Comparison of ENCODE assay signal across 9 cellular contexts in genomic region chr2:219684721-219685689, GRCh38. TPM values are rescaled to one million over a fixed set of nuclear protein-coding genes. Genes with fewer than 3 reads are reported as not detected.
A peak's percentile ranks its signal among the peaks of the same experiment; 100 is the strongest.
DNase-seq lines count a peak whose midpoint lies in the region; ATAC-seq and TF ChIP-seq lines count a peak whose summit lies in the region.
"Had no signal": no experiment of that assay in that cellular context is flagged by ENCODE, and none has a peak within 500 bp of the region (broad histone marks: within the 10 kb centered on the region; RNA-seq: fewer than 3 reads in every experiment).

No MANE protein-coding gene starts in this region.

- H3K4me3 ChIP-seq in ACC112 (ENCODE audit: low read depth, low read length) (peak overlapping the region; percentile 86), foreskin fibroblast (ENCODE audit: low read depth in 1 of 2, low read length in 2 of 2) (peak overlapping the region; percentile 46 to 60), trophoblast cell (ENCODE audit: low read depth, low read length) (no peak overlapping the region), uterus (peak overlapping the region; percentile 19 to 44)

- no peak overlapping the region for H3K23ac ChIP-seq in trophoblast cell (ENCODE audit: low read length)

- peak overlapping the region; percentile 74 for H2BK12ac ChIP-seq in trophoblast cell (ENCODE audit: low read length)

- no peak overlapping the region for H3K4me2 ChIP-seq in trophoblast cell (ENCODE audit: low read length)

- peaks cover 46% of the 10 kb centered on the region for H3K79me1 ChIP-seq in trophoblast cell (ENCODE audit: low read length)

- H2AFZ ChIP-seq in ACC112 (ENCODE audit: low read length, unreplicated experiment) (peak overlapping the region; percentile 92), trophoblast cell (ENCODE audit: insufficient read depth, low read length, poor library complexity) (peak overlapping the region; percentile 71)

- peak overlapping the region; percentile 60 for H3K4ac ChIP-seq in trophoblast cell (ENCODE audit: low read depth, low read length)

- peak overlapping the region; percentile 94 for H2AK5ac ChIP-seq in trophoblast cell (ENCODE audit: low read length)

- peak overlapping the region; percentile 56 for H4K12ac ChIP-seq in trophoblast cell (ENCODE audit: low read depth, low read length)

- DNase-seq in NCI-H2196 (lab: John Stamatoyannopoulos, UW; ENCODE audit: unreplicated experiment), result peak; percentile 74
- peak; percentile 19 for DNase-seq in activated T-cell treated with anti-CD3 and anti-CD28 coated beads for 1 hour (ENCODE audit: low read depth)
- peak; percentile 51 to 70 for DNase-seq in foreskin fibroblast
- DNase-seq in trophoblast cell, result peak; percentile 85 to 88
- DNase-seq in uterus, result peak; percentile 66 to 72

- H3K27ac ChIP-seq in ACC112 (ENCODE audit: low read depth, low read length) (peak overlapping the region; percentile 84), trophoblast cell (ENCODE audit: low read depth, low read length) (peak overlapping the region; percentile 60), uterus (peak overlapping the region; percentile 76 to 87)
- H3K27ac ChIP-seq: neutrophil had no signal

- peak overlapping the region; percentile 81 for H3K18ac ChIP-seq in trophoblast cell (ENCODE audit: low read length)

- H2BK120ac ChIP-seq in trophoblast cell (ENCODE audit: insufficient read depth, low read length, poor library complexity), result peak overlapping the region; percentile 87

- TF ChIP-seq POLR2A in uterus (IDR thresholded peaks at IDR 0.05), result peak in 1 of 2 donors; percentile 18

- H3K36me3 ChIP-seq in ACC112 (ENCODE audit: insufficient read depth, low read length) (no peaks in the 10 kb centered on the region), trophoblast cell (ENCODE audit: control insufficient read depth in 1 of 2, insufficient read depth in 2 of 2, low read length in 2 of 2) (no peaks in the 10 kb centered on the region), uterus (no peaks in the 10 kb centered on the region)
- H3K36me3 ChIP-seq: neutrophil had no signal

- H3K14ac ChIP-seq in trophoblast cell (ENCODE audit: low read length), result peak overlapping the region; percentile 84

- peak overlapping the region; percentile 96 for H4K91ac ChIP-seq in trophoblast cell (ENCODE audit: low read depth, low read length)

- WGBS in trophoblast cell (ENCODE audit: extremely low coverage, insufficient coverage, insufficient read length), result no CpG with 5 or more reads among the region's 18 CpGs

- intact Hi-C loops in uterus (cut with DNase I; ENCODE audit: low total_unique reads), result no loop called here

- ATAC-seq in GM18870 (IDR thresholded peaks at IDR 0.05; ENCODE audit: unreplicated experiment), result peak; percentile 91
- peak; percentile 96 for ATAC-seq in HG03039 (IDR thresholded peaks at IDR 0.05; ENCODE audit: unreplicated experiment)

- H3K27me3 ChIP-seq in ACC112 (ENCODE audit: insufficient read depth, low read length) (no peaks in the 10 kb centered on the region), trophoblast cell (ENCODE audit: insufficient read depth, low read length) (no peaks in the 10 kb centered on the region), uterus (no peaks in the 10 kb centered on the region)

- peak overlapping the region; percentile 24 for H4K8ac ChIP-seq in trophoblast cell (ENCODE audit: low read depth, low read length)

- no peaks in the 10 kb centered on the region for H3K9me3 ChIP-seq in trophoblast cell (ENCODE audit: insufficient read depth, low read depth, low read length)
- no peaks in the 10 kb centered on the region for H3K9me3 ChIP-seq in uterus
- H3K9me3 ChIP-seq: neutrophil had no signal

- H3K9ac ChIP-seq in trophoblast cell (ENCODE audit: low read length), result no peak overlapping the region

- no peaks in the 10 kb centered on the region for H3K79me2 ChIP-seq in ACC112 (ENCODE audit: control insufficient read depth, insufficient read depth, low read length, unreplicated experiment)
- H3K79me2 ChIP-seq in trophoblast cell (ENCODE audit: control insufficient read depth, insufficient read depth, low read length, poor library complexity), result peaks cover 4% of the 10 kb centered on the region

- H3K4me1 ChIP-seq in ACC112 (ENCODE audit: control insufficient read depth, insufficient read depth, low read length, unreplicated experiment) (peaks cover 30% of the 10 kb centered on the region), trophoblast cell (ENCODE audit: control insufficient read depth in 1 of 2, insufficient read depth in 2 of 2, low read length in 2 of 2) (peaks cover 25 to 28% of the 10 kb centered on the region in 2 experiments), uterus (no peaks in the 10 kb centered on the region)

- TF ChIP-seq CTCF in foreskin fibroblast (IDR thresholded peaks at IDR 0.05; ENCODE audit: low read depth, low read length) (no peak), uterus (IDR thresholded peaks at IDR 0.05) (no peak)

- peak overlapping the region; percentile 92 for H2BK5ac ChIP-seq in trophoblast cell (ENCODE audit: low read depth, low read length, poor library complexity)

RNA-seq across cellular contexts. Expression of gene SLC4A3, which starts 57.6 kb away (rescaled TPM):
- 8.9 and 9.4 TPM in 2 replicates for polyA plus RNA-seq in trophoblast cell (2013)
- 10 to 100 TPM in 1 of 4 donors, 1 to 10 TPM in 3; 2.3 to 29.4 (median 3.5) TPM for total RNA-seq in uterus

Comparison
In these comparisons a context has a peak if more than half of its experiments do, and no peak if none do; other contexts are left out.
1. DNase-seq: peak in every context shown above with its lines; median percentile 86 in trophoblast cell; 74 in NCI-H2196; 69 in uterus; 60 in foreskin fibroblast; 19 in activated T-cell treated with anti-CD3 and anti-CD28 coated beads for 1 hour.